Comparison of ENCODE assay signal across 8 cellular contexts in the genomic region with DNA sequence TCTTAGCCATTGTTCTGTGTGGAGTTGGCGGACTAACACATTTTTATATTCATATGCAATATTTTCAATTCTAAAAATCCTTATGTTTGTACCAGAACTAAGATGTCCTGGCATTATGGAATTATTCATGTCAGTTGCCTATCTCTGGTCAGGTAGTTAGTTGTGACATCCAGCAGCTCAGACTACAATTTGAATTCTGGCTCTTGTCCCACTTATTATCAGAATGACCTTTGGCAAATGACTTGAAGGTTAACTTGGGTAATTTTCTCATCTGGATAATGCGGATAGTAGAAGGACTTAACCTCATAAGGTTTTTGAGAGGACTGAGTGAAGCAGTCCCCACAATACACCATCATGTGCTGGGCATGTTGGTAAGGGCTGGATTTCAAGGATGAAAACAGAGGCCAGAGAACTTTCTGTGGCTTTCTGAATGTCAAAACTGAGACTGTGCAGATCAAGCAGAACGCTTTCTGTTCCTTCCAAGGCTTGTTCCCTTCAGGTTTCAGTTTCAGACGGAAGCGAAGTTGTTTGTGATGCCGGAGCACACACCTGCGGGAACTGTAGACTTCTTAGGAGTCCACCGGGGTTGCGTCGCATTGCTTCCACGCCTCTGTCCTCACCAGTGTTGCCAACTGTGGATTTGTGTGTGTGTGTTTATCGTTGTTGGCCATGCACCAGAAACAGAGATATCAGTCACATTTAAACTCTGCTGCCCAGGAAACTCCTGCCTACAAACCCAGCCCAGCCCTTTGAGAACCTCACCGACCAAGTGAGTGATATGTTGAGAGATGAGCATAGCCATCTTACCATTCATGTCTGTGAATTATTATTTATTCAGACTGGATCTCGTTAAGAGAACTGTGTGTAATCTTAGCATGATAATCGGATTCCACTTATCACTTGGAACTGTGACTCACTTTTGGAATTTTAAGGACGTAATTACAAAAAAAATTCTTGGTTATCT.
A peak's percentile ranks its signal among the peaks of the same experiment; 100 is the strongest.
DNase-seq lines count a peak whose midpoint lies in the region; ATAC-seq and TF ChIP-seq lines count a peak whose summit lies in the region.

No MANE protein-coding gene starts in this region.

- no peak overlapping the region for H3K27ac Mint-ChIP-seq in CD8-positive, alpha-beta T cell

- intact Hi-C loops in dorsolateral prefrontal cortex (cut with DNase I): no loop called here
- intact Hi-C loops in CD8-positive, alpha-beta T cell (cut with DNase I, micrococcal nuclease): no loop called here

- DNase-seq in choroid plexus epithelial cell (ENCODE audit: low read depth) (peak; percentile 46), retinal pigment epithelial cell (ENCODE audit: low read depth) (no peak), dorsolateral prefrontal cortex (no peak), ecto neural progenitor cell (ENCODE audit: low spot score) (no peak)
- no peak for DNase-seq in CD8-positive, alpha-beta T cell

- no peaks in the 10 kb centered on the region for H3K27me3 Mint-ChIP-seq in CD8-positive, alpha-beta T cell (ENCODE audit: low read depth)

- TF ChIP-seq CTCF in choroid plexus epithelial cell (conservative IDR thresholded peaks at IDR 0.05; ENCODE audit: low read depth, low read length) (no peak), retinal pigment epithelial cell (conservative IDR thresholded peaks at IDR 0.05; ENCODE audit: low read depth, low read length) (no peak), dorsolateral prefrontal cortex (IDR thresholded peaks at IDR 0.05 in 54 of 56, conservative IDR thresholded peaks at IDR 0.05 in 2 of 56; ENCODE audit: low read depth in 1 of 56, partially characterized antibody in 56 of 56) (no peak)
- no peak for TF ChIP-seq CTCF in CD8-positive, alpha-beta T cell (IDR thresholded peaks at IDR 0.05)

- H3K9me3 Mint-ChIP-seq in CD8-positive, alpha-beta T cell: no peaks in the 10 kb centered on the region

- H3K4me1 Mint-ChIP-seq in CD8-positive, alpha-beta T cell (ENCODE audit: low read depth): no peaks in the 10 kb centered on the region

- H3K36me3 ChIP-seq in CD8-positive, alpha-beta T cell (ENCODE audit: insufficient read depth, low read length): no peaks in the 10 kb centered on the region

- no peak overlapping the region for H3K4me3 Mint-ChIP-seq in CD8-positive, alpha-beta T cell

- peak overlapping the region in 5 of 59 donors; percentile 7 to 52 (median 33) for H3K27ac ChIP-seq in dorsolateral prefrontal cortex
- H3K27ac ChIP-seq in CD8-positive, alpha-beta T cell (ENCODE audit: low read depth, low read length): no peak overlapping the region

- H3K9me3 ChIP-seq in CD8-positive, alpha-beta T cell (ENCODE audit: low read length): no peaks in the 10 kb centered on the region

- no peaks in the 10 kb centered on the region for H3K36me3 Mint-ChIP-seq in CD8-positive, alpha-beta T cell

- H3K4me3 ChIP-seq in choroid plexus epithelial cell (ENCODE audit: low read depth, low read length) (peak overlapping the region; percentile 40), retinal pigment epithelial cell (ENCODE audit: low read length) (peak overlapping the region; percentile 13), dorsolateral prefrontal cortex (peak overlapping the region in 14 of 59 donors; percentile 1 to 41 (median 24))
- no peak overlapping the region for H3K4me3 ChIP-seq in CD8-positive, alpha-beta T cell (ENCODE audit: low read depth, low read length)

- H3K27me3 ChIP-seq in dorsolateral prefrontal cortex: no peaks in the 10 kb centered on the region
- H3K27me3 ChIP-seq in CD8-positive, alpha-beta T cell (ENCODE audit: insufficient read depth, low read length): no peaks in the 10 kb centered on the region

- ATAC-seq in GM18909 (IDR thresholded peaks at IDR 0.05; ENCODE audit: poor library complexity, unreplicated experiment) (peak; percentile 75), HG03045 (IDR thresholded peaks at IDR 0.05; ENCODE audit: unreplicated experiment) (peak; percentile 93), HG02970 (IDR thresholded peaks at IDR 0.05; ENCODE audit: low FRiP score, unreplicated experiment) (no peak)
- ATAC-seq in CD8-positive, alpha-beta T cell: no peak

- H3K4me1 ChIP-seq in CD8-positive, alpha-beta T cell (ENCODE audit: insufficient read depth, low read length): no peaks in the 10 kb centered on the region

- POLR2A ChIA-PET in CD8-positive, alpha-beta T cell (lab: Charles Lee): no interaction called here

- CTCF ChIA-PET in CD8-positive, alpha-beta T cell (lab: Charles Lee): no interaction called here

Comparison
In these comparisons a context has a peak if more than half of its experiments do, and no peak if none do; other contexts are left out.
1. ATAC-seq: peak in GM18909 (single experiment) and HG03045 (single experiment); none in HG02970 (single experiment) and CD8-positive, alpha-beta T cell (single experiment).